ENCODE assay signal across 8 cellular contexts in the genomic region with DNA sequence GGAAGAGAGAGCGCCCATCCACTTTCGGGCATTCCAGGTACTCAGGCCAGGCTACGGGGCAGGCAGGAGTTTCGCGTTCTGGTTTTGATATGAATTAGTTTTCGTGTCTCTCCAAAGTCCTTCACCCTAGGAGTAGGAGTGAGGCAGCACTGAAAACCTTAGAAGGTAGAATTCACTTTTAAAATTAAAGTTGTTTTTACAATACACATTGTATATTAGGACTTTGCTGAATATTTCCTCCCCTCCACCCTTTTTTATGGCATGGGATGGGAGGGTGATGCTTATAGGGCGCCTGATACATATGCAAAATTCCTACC. TPM values are rescaled to one million over a fixed set of nuclear protein-coding genes. Genes with fewer than 3 reads are reported as not detected.
A peak's percentile ranks its signal among the peaks of the same experiment; 100 is the strongest.
DNase-seq lines count a peak whose midpoint lies in the region; ATAC-seq and TF ChIP-seq lines count a peak whose summit lies in the region.

No MANE protein-coding gene starts in this region.

- intact Hi-C loops in MCF 10A (cut with micrococcal nuclease): loop anchor here (1.0 to 10.0 kb wide), 3 partner anchors 95 to 309 kb away; partner anchors contain the start of gene ITGA2

- TF ChIP-seq CTCF in MCF 10A (IDR thresholded peaks at IDR 0.05; ENCODE audit: unreplicated experiment) (no peak), lung (IDR thresholded peaks at IDR 0.05; ENCODE audit: control extremely low read depth, extremely low read depth) (no peak), type B pancreatic cell (conservative IDR thresholded peaks at IDR 0.05) (no peak)

- no peaks in the 10 kb centered on the region for H3K9me3 Mint-ChIP-seq in activated T-cell treated with anti-CD3 and anti-CD28 coated beads, Interleukin-2, amount 50 U/mL, for 72 hours
- no peaks in the 10 kb centered on the region for H3K9me3 Mint-ChIP-seq in MCF 10A (ENCODE audit: unreplicated experiment)
- H3K9me3 Mint-ChIP-seq in type B pancreatic cell: no peaks in the 10 kb centered on the region

- no TSS peak for BruUV-seq in MCF 10A (replicated peaks; lab: Mats Ljungman, UMichigan)

- peak overlapping the region; percentile 69 for H3K4me3 ChIP-seq in lung

- peak in 1 of 2 donors; percentile 2 for ATAC-seq in activated T-cell treated with anti-CD3 and anti-CD28 coated beads, Interleukin-2, amount 50 U/mL, for 72 hours (replicated peaks in 1 of 2)
- no peak for ATAC-seq in lung (ENCODE audit: insufficient read depth, low FRiP score)
- no peak for ATAC-seq in GM18907 (IDR thresholded peaks at IDR 0.05; ENCODE audit: unreplicated experiment)

- peak overlapping the region; percentile 75 to 85 for H3K27ac ChIP-seq in lung (ENCODE audit: low read depth in 1 of 2, low read length in 1 of 2)

- no peak overlapping the region for H3K27ac Mint-ChIP-seq in activated T-cell treated with anti-CD3 and anti-CD28 coated beads, Interleukin-2, amount 50 U/mL, for 72 hours
- H3K27ac Mint-ChIP-seq in MCF 10A (ENCODE audit: low read depth, unreplicated experiment) (no peak overlapping the region), type B pancreatic cell (no peak overlapping the region)

- peaks cover 0 to 1% of the 10 kb centered on the region in 2 donors for H3K4me1 ChIP-seq in lung (ENCODE audit: control insufficient read depth in 2 of 2, insufficient read depth in 2 of 2, low read length in 2 of 2)

- DNase-seq in activated T-cell treated with anti-CD3 and anti-CD28 coated beads, Interleukin-2, amount 50 U/mL, for 72 hours: no peak
- no peak for DNase-seq in activated T-cell treated with anti-CD3 and anti-CD28 coated beads, Interleukin-2, amount 50 U/mL, for 1 hour
- no peak for DNase-seq in MCF 10A (ENCODE audit: unreplicated experiment)
- no peak for DNase-seq in lung (ENCODE audit: low spot score)
- DNase-seq in type B pancreatic cell (ENCODE audit: extremely low spot score, unreplicated experiment): no peak
- DNase-seq in stimulated activated CD4-positive, alpha-beta T cell treated with anti-CD3 and anti-CD28 coated beads, Interleukin-2, amount 100 ng/mL, for 24 hours: no peak
- DNase-seq in superior temporal gyrus (ENCODE audit: extremely low spot score): no peak

- H3K36me3 Mint-ChIP-seq in activated T-cell treated with anti-CD3 and anti-CD28 coated beads, Interleukin-2, amount 50 U/mL, for 72 hours (ENCODE audit: insufficient read depth in 2 of 2): peaks cover 0 to 4% of the 10 kb centered on the region in 2 donors
- no peaks in the 10 kb centered on the region for H3K36me3 Mint-ChIP-seq in MCF 10A (ENCODE audit: insufficient read depth, unreplicated experiment)
- H3K36me3 Mint-ChIP-seq in type B pancreatic cell: no peaks in the 10 kb centered on the region

- no peaks in the 10 kb centered on the region for H3K9me3 ChIP-seq in lung (ENCODE audit: control insufficient read depth in 2 of 2, insufficient read depth in 1 of 2, low read length in 1 of 2)

- peaks cover 27% of the 10 kb centered on the region for H3K27me3 Mint-ChIP-seq in activated T-cell treated with anti-CD3 and anti-CD28 coated beads, Interleukin-2, amount 50 U/mL, for 72 hours (ENCODE audit: low read depth)
- H3K27me3 Mint-ChIP-seq in MCF 10A (ENCODE audit: insufficient read depth, unreplicated experiment) (no peaks in the 10 kb centered on the region), type B pancreatic cell (peaks cover 50% of the 10 kb centered on the region)

- CTCF ChIA-PET in MCF 10A (lab: Yijun Ruan, JAX): interaction anchor here (0.6 to 2.5 kb wide), 11 partner anchors 7 to 1499 kb away, joined by 3 to 18 read pairs (median 6); no protein-coding TSS in a partner anchor

- no peaks in the 10 kb centered on the region for H3K27me3 ChIP-seq in lung (ENCODE audit: control insufficient read depth, insufficient read depth)

- H3K4me1 Mint-ChIP-seq in activated T-cell treated with anti-CD3 and anti-CD28 coated beads, Interleukin-2, amount 50 U/mL, for 72 hours (ENCODE audit: low read depth): peaks cover 16% of the 10 kb centered on the region
- H3K4me1 Mint-ChIP-seq in MCF 10A (ENCODE audit: insufficient read depth, unreplicated experiment): peaks cover 25% of the 10 kb centered on the region
- H3K4me1 Mint-ChIP-seq in type B pancreatic cell (ENCODE audit: unreplicated experiment): peaks cover 15% of the 10 kb centered on the region

- POLR2A ChIA-PET in MCF 10A (lab: Yijun Ruan, JAX): interaction anchor here (1.2 to 2.4 kb wide), 2 partner anchors 12 to 121 kb away, joined by 3 to 30 read pairs; no protein-coding TSS in a partner anchor

- no peaks in the 10 kb centered on the region for H3K36me3 ChIP-seq in lung (ENCODE audit: control insufficient read depth in 2 of 2, insufficient read depth in 2 of 2, low read length in 2 of 2)

- 11 to 12% methylated on average over 7 of the region's 7 CpGs for WGBS in lung, 2 donors

- peak overlapping the region; percentile 87 to 90 for H3K4me3 Mint-ChIP-seq in activated T-cell treated with anti-CD3 and anti-CD28 coated beads, Interleukin-2, amount 50 U/mL, for 72 hours
- H3K4me3 Mint-ChIP-seq in MCF 10A (ENCODE audit: unreplicated experiment) (peak overlapping the region; percentile 94), type B pancreatic cell (peak overlapping the region; percentile 93)

RNA-seq across cellular contexts. Expression of gene ITGA1, which starts 0.7 kb away (rescaled TPM):
- 1 to 10 TPM; 4.7 to 5.6 TPM for total RNA-seq in activated T-cell treated with anti-CD3 and anti-CD28 coated beads, Interleukin-2, amount 50 U/mL, for 72 hours
- total RNA-seq in MCF 10A (2022): 5.3 and 7.7 TPM in 2 replicates
- 100 to 1,000 TPM in 1 of 2 donors, 10 to 100 TPM in 1; 74.9 to 119 TPM for total RNA-seq in lung
- 10 to 100 TPM in 1 of 2 donors, 1 to 10 TPM in 1; 8.8 to 20.3 TPM for polyA plus RNA-seq in lung
- 12.0 and 17.0 TPM in 2 replicates for total RNA-seq in type B pancreatic cell (ENCODE audit: low replicate concordance)

RNA-seq across cellular contexts. Expression of gene PELO, which starts 0.7 kb away (rescaled TPM):
- 10 to 100 TPM; 16.6 to 17.5 TPM for total RNA-seq in activated T-cell treated with anti-CD3 and anti-CD28 coated beads, Interleukin-2, amount 50 U/mL, for 72 hours
- 22.5 and 23.1 TPM in 2 replicates for total RNA-seq in MCF 10A (2022)
- 10 to 100 TPM; 49.3 to 51.1 TPM for total RNA-seq in lung
- 10 to 100 TPM in 1 of 2 donors, 1 to 10 TPM in 1; 5.0 to 22.0 TPM for polyA plus RNA-seq in lung
- total RNA-seq in type B pancreatic cell (ENCODE audit: low replicate concordance): 18.0 and 19.0 TPM in 2 replicates
